8 cellular contexts compared by ENCODE assay signal in the genomic region with DNA sequence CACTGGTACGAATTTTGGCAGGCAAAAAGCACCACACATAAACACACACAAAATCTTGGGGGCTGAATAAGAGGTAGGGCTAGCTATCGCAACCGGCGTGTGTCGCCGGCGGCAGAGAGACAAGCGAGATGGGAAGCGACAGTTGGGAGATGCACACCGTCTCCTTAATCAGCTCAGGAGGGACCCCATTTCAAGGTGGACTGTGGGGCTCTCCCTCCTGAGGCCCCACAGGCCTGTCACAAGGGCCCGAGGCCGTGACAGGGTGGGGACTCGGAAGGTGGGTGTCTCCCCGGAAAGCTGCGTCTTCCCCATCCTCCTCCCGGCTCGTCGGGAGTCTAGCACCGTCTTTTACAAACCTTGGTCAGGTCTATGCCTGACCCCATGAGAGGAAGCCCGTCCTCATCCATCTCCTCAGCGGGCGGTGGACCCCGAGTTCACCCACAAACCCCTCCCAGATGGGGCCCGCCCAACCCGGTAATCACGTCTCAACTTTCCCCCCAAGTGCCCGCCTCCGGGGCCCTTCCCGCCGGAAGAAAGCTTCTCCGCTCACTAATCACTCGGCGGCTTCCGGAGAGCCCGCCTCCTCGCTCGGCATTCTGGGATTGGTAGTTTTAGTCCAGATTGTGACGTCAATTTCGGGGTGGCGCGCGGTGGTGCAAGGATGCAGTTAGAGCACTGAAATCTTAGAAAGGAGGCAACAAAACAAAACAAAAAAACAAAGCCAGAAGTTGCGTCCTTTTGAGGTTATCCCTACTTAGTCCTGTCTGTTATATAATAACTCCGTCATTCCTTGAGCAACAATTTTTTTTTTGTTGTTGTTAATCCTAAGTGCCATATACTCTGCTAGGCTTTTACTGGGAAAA. TPM values are rescaled to one million over a fixed set of nuclear protein-coding genes. Genes with fewer than 3 reads are reported as not detected.
DNase-seq lines count a peak whose midpoint lies in the region; ATAC-seq and TF ChIP-seq lines count a peak whose summit lies in the region.

Gene WASHC3, minus strand, starts transcription at position 436 of the 863 bp plus-strand sequence. Its CDS starts 29 bp downstream, at position 407.

- ATAC-seq in DND-41 (ENCODE audit: insufficient read depth, low read depth) = peak; percentile 96

- H3K36me3 ChIP-seq in DND-41 (ENCODE audit: insufficient read depth, low read length) (no peaks in the 10 kb centered on the region; the same call in none of the 2 replicates), GM23248 (ENCODE audit: low read depth) (peaks cover 18% of the 10 kb centered on the region; the same call in 1 of the 2 replicates), esophagus squamous epithelium (peaks cover 0 to 14% (median 0%) of the 10 kb centered on the region in 3 donors)

- peak within 1 kb of the TSS; percentile 85 for H3K27ac ChIP-seq in DND-41 (ENCODE audit: low read length)
- peak within 1 kb of the TSS; percentile 57 for H3K27ac ChIP-seq in GM23248
- peak within 1 kb of the TSS; percentile 90 to 97 (median 94) for H3K27ac ChIP-seq in esophagus squamous epithelium

- H3K36me3 Mint-ChIP-seq in activated T-helper 1 cell treated with anti-CD3 and anti-CD28 coated beads, Interleukin-12 subunit alpha, Interleukin-12 subunit beta, Interleukin-2, Interleukin-4 antibody, amounts not matched to agents 30 ng/mL and 10 ng/mL and 1 ng/mL, durations not matched to agents 14 hours and 24 hours and 36 hours (ENCODE audit: low read depth) = peaks cover 17% of the 10 kb centered on the region

- no peaks in the 10 kb centered on the region for H3K9me3 Mint-ChIP-seq in activated T-helper 1 cell treated with anti-CD3 and anti-CD28 coated beads, Interleukin-12 subunit alpha, Interleukin-12 subunit beta, Interleukin-2, Interleukin-4 antibody, amounts not matched to agents 30 ng/mL and 10 ng/mL and 1 ng/mL, durations not matched to agents 14 hours and 24 hours and 36 hours

- DNase-seq in DND-41 = peak; percentile 96
- peak; percentile 97 for DNase-seq in GM23248
- DNase-seq in Kasumi-1 (lab: John Stamatoyannopoulos, UW) = peak; percentile 96 to 98
- peak; percentile 89 for DNase-seq in RPMI7951 (ENCODE audit: low read depth)
- peak; percentile 94 for DNase-seq in activated T-helper 1 cell treated with anti-CD3 and anti-CD28 coated beads, Interleukin-12 subunit alpha, Interleukin-12 subunit beta, Interleukin-2, Interleukin-4 antibody, amounts not matched to agents 30 ng/mL and 10 ng/mL and 1 ng/mL, durations not matched to agents 14 hours and 24 hours and 36 hours (ENCODE audit: low spot score)
- peak; percentile 93 for DNase-seq in esophagus squamous epithelium (lab: John Stamatoyannopoulos, UW)
- DNase-seq in myocyte (ENCODE audit: low read depth) = peak; percentile 96
- peak; percentile 83 to 95 for DNase-seq in stimulated activated CD8-positive, alpha-beta memory T cell treated with anti-CD3 and anti-CD28 coated beads, Interleukin-7, amount 100 ng/mL, for 48 hours (ENCODE audit: extremely low read depth in 1 of 2, low read depth in 1 of 2)

- H3K9ac ChIP-seq in DND-41 (ENCODE audit: low read depth, low read length) (peak within 1 kb of the TSS; percentile 86), GM23248 (peak within 1 kb of the TSS; percentile 88)

- peak in 3 of 4 donors; percentile 47 to 85 (median 82) for TF ChIP-seq POLR2A in esophagus squamous epithelium (IDR thresholded peaks at IDR 0.05)

- H3K4me2 ChIP-seq in DND-41 (ENCODE audit: insufficient read depth, low read length) (peak within 1 kb of the TSS; percentile 80), GM23248 (ENCODE audit: unreplicated experiment) (peak within 1 kb of the TSS; percentile 84)

- in situ Hi-C loops in GM23248 (cut with MboI) = no loop called here

- H3K4me1 ChIP-seq in DND-41 (ENCODE audit: insufficient read depth, low read length) (peaks cover 22% of the 10 kb centered on the region), GM23248 (ENCODE audit: insufficient read depth) (peaks cover 4% of the 10 kb centered on the region; the same call in 1 of the 2 replicates), esophagus squamous epithelium (peaks cover 0 to 27% (median 10%) of the 10 kb centered on the region in 3 donors)

- H3K9me3 ChIP-seq in DND-41 (ENCODE audit: insufficient read depth, low read length, severe bottlenecking) = no peaks in the 10 kb centered on the region
- H3K9me3 ChIP-seq in GM23248 (ENCODE audit: low read depth) = no peaks in the 10 kb centered on the region
- H3K9me3 ChIP-seq in esophagus squamous epithelium = no peaks in the 10 kb centered on the region

- no peaks in the 10 kb centered on the region for H3K9me2 ChIP-seq in GM23248 (ENCODE audit: insufficient read depth)

- H3K4me3 Mint-ChIP-seq in activated T-helper 1 cell treated with anti-CD3 and anti-CD28 coated beads, Interleukin-12 subunit alpha, Interleukin-12 subunit beta, Interleukin-2, Interleukin-4 antibody, amounts not matched to agents 30 ng/mL and 10 ng/mL and 1 ng/mL, durations not matched to agents 14 hours and 24 hours and 36 hours = peak within 1 kb of the TSS; percentile 93

- H3K27me3 Mint-ChIP-seq in activated T-helper 1 cell treated with anti-CD3 and anti-CD28 coated beads, Interleukin-12 subunit alpha, Interleukin-12 subunit beta, Interleukin-2, Interleukin-4 antibody, amounts not matched to agents 30 ng/mL and 10 ng/mL and 1 ng/mL, durations not matched to agents 14 hours and 24 hours and 36 hours (ENCODE audit: insufficient read depth) = no peaks in the 10 kb centered on the region

- peaks cover 42% of the 10 kb centered on the region for H3K4me1 Mint-ChIP-seq in activated T-helper 1 cell treated with anti-CD3 and anti-CD28 coated beads, Interleukin-12 subunit alpha, Interleukin-12 subunit beta, Interleukin-2, Interleukin-4 antibody, amounts not matched to agents 30 ng/mL and 10 ng/mL and 1 ng/mL, durations not matched to agents 14 hours and 24 hours and 36 hours (ENCODE audit: low read depth)

- WGBS in GM23248 (ENCODE audit: low coverage in 1 of 2, low lambda C conversion rate in 2 of 2, missing lambda C conversion rate in 2 of 2), 2 experiments = 1 to 2% methylated on average over 42 to 44 of the region's 44 CpGs
- 2% methylated on average over 25 to 30 of the region's 44 CpGs for WGBS in esophagus squamous epithelium, 2 donors

- H3K27me3 ChIP-seq in DND-41 (ENCODE audit: insufficient read depth, low read length, poor library complexity) = no peaks in the 10 kb centered on the region
- H3K27me3 ChIP-seq in GM23248 (replicated peaks; ENCODE audit: insufficient read depth) = no peaks in the 10 kb centered on the region
- no peaks in the 10 kb centered on the region for H3K27me3 ChIP-seq in esophagus squamous epithelium

- H4K20me1 ChIP-seq in DND-41 (ENCODE audit: insufficient read depth, low read length) = no peaks in the 10 kb centered on the region
- no peaks in the 10 kb centered on the region for H4K20me1 ChIP-seq in GM23248 (ENCODE audit: insufficient read depth)

- H3K4me3 ChIP-seq in DND-41 (ENCODE audit: low read depth in 1 of 2, low read length in 2 of 2) (peak within 1 kb of the TSS; percentile 86 to 93), GM23248 (peak within 1 kb of the TSS; percentile 82), esophagus squamous epithelium (peak within 1 kb of the TSS; percentile 74 to 91 (median 78))

- intact Hi-C loops in activated T-helper 1 cell treated with anti-CD3 and anti-CD28 coated beads, Interleukin-12 subunit alpha, Interleukin-12 subunit beta, Interleukin-2, Interleukin-4 antibody, amounts not matched to agents 30 ng/mL and 10 ng/mL and 1 ng/mL, durations not matched to agents 14 hours and 24 hours and 36 hours (cut with micrococcal nuclease) = loop anchor here (1.0 to 10.0 kb wide), 10 partner anchors 59 to 1867 kb away; partner anchors contain the start of genes CHPT1, DEPDC4, NUP37 and PARPBP
- intact Hi-C loops in esophagus squamous epithelium (cut with DNase I) = no loop called here

- no peaks in the 10 kb centered on the region for H3F3A ChIP-seq in GM23248 (ENCODE audit: insufficient read depth)

- TF ChIP-seq CTCF in DND-41 (IDR thresholded peaks at IDR 0.05; ENCODE audit: borderline replicate concordance, extremely low read depth, low read length, poor library complexity, severe bottlenecking) = no peak
- TF ChIP-seq CTCF in esophagus squamous epithelium (IDR thresholded peaks at IDR 0.05) = peak in 1 of 6 experiments; percentile 14

- peak within 1 kb of the TSS; percentile 97 for H3K27ac Mint-ChIP-seq in activated T-helper 1 cell treated with anti-CD3 and anti-CD28 coated beads, Interleukin-12 subunit alpha, Interleukin-12 subunit beta, Interleukin-2, Interleukin-4 antibody, amounts not matched to agents 30 ng/mL and 10 ng/mL and 1 ng/mL, durations not matched to agents 14 hours and 24 hours and 36 hours

- peaks cover 9% of the 10 kb centered on the region for H3K79me2 ChIP-seq in DND-41 (ENCODE audit: insufficient read depth, low read length)
- peaks cover 35% of the 10 kb centered on the region for H3K79me2 ChIP-seq in GM23248 (ENCODE audit: insufficient read depth)

- peak within 1 kb of the TSS; percentile 89 for H2AFZ ChIP-seq in DND-41 (ENCODE audit: low read depth, low read length)
- H2AFZ ChIP-seq in GM23248 = peak within 1 kb of the TSS; percentile 93

RNA-seq across cellular contexts. Expression of gene WASHC3, which starts in this region (rescaled TPM):
- 98.3 and 103 TPM in 2 replicates for total RNA-seq in GM23248 (2014; rRNA removed; shearing (Covaris generic))
- polyA plus RNA-seq in GM23248 (2016; fragmentation: Nextera tagmentation; extraction: Ambion mirVana) = 143 and 150 TPM in 2 replicates
- total RNA-seq in RPMI7951 (2014; rRNA removed; shearing (Covaris generic)) = 140 and 142 TPM in 2 replicates
- total RNA-seq in activated T-helper 1 cell treated with anti-CD3 and anti-CD28 coated beads, Interleukin-12 subunit alpha, Interleukin-12 subunit beta, Interleukin-2, Interleukin-4 antibody, amounts not matched to agents 30 ng/mL and 10 ng/mL and 1 ng/mL, durations not matched to agents 14 hours and 24 hours and 36 hours = 20.4 and 26.3 TPM in 2 replicates
- total RNA-seq in esophagus squamous epithelium (10 to 100 TPM; 36.3 to 60.8 (median 51.1) TPM), myocyte (67.1 and 72.0 TPM in 2 replicates)
- polyA plus RNA-seq in myocyte (2012) = 59.9 TPM

Comparison
In these comparisons a context has a peak if more than half of its experiments do, and no peak if none do; other contexts are left out.
1. Peak in every context shown above with its lines: DNase-seq, ATAC-seq, H3K4me3 ChIP-seq and H3K27ac ChIP-seq.